ENCODE assay signal across 20 cellular contexts in genomic region chr1:233066087-233066486, GRCh38.
DNase-seq lines count a peak whose midpoint lies in the region; ATAC-seq and TF ChIP-seq lines count a peak whose summit lies in the region.
"Had no signal": no experiment of that assay in that cellular context is flagged by ENCODE, and none has a peak within 500 bp of the region (broad histone marks: within the 10 kb centered on the region; RNA-seq: fewer than 3 reads in every experiment).

No MANE protein-coding gene starts in this region.

- H3K36me3 ChIP-seq in Karpas-422 (ENCODE audit: insufficient read depth, low read length): peaks cover 6% of the 10 kb centered on the region; the same call in 1 of the 2 replicates
- peaks cover 8 to 42% of the 10 kb centered on the region in 2 experiments for H3K36me3 ChIP-seq in mesenchymal stem cell (ENCODE audit: control insufficient read depth in 1 of 2, insufficient read depth in 2 of 2, low read depth in 1 of 2, low read length in 2 of 2)
- no peaks in the 10 kb centered on the region for H3K36me3 ChIP-seq in adrenal gland (replicated peaks in 1 of 2)
- H3K36me3 ChIP-seq: BE2C, HAP-1 had no signal

- peak overlapping the region in 1 of 2 experiments; percentile 28 for H3K18ac ChIP-seq in mesenchymal stem cell (ENCODE audit: low read depth in 1 of 2, low read length in 2 of 2)

- peak overlapping the region; percentile 79 for H4K8ac ChIP-seq in mesenchymal stem cell (ENCODE audit: low read length)

- H3K9me3 ChIP-seq in Karpas-422 (ENCODE audit: low read length): no peaks in the 10 kb centered on the region
- H3K9me3 ChIP-seq in mesenchymal stem cell (ENCODE audit: control insufficient read depth, low read length): peaks cover 36% of the 10 kb centered on the region
- no peaks in the 10 kb centered on the region for H3K9me3 ChIP-seq in adrenal gland (replicated peaks in 1 of 3)
- H3K9me3 ChIP-seq: BE2C had no signal

- H2BK15ac ChIP-seq in mesenchymal stem cell (ENCODE audit: low read depth, poor library complexity, severe bottlenecking): no peak overlapping the region

- DNase-seq in Caki2 (ENCODE audit: low read depth) (peak; percentile 55), Karpas-422 (peak; percentile 46), glomerular visceral epithelial cell (ENCODE audit: extremely low spot score) (peak; percentile 41), mesenchymal stem cell (no peak), adrenal gland (no peak), dorsolateral prefrontal cortex (no peak)
- DNase-seq: AML-193; BE2C; Calu3; CD4-positive, alpha-beta T cell; CD8-positive, alpha-beta memory T cell; DMS53; DMS79 treated with DMSO at 0.1 percent for 48 hours; GF-D8; GOT3 had no signal

- 100% methylated on average over 2 of the region's 2 CpGs for WGBS in mesenchymal stem cell
- 92 to 100% (median 99%) methylated on average over 2 of the region's 2 CpGs for WGBS in adrenal gland, 4 donors

- no peaks in the 10 kb centered on the region for H4K20me1 ChIP-seq in Karpas-422 (ENCODE audit: insufficient read depth, low read depth, low read length)
- H4K20me1 ChIP-seq: BLaER1 treated with 17β-estradiol and CSF1 and Interleukin-3, amounts not matched to agents 10 nM and 100 nM had no signal

- H2BK12ac ChIP-seq in mesenchymal stem cell (ENCODE audit: low read length in 2 of 2): peak overlapping the region; percentile 64 to 82

- H3K27me3 ChIP-seq in Karpas-422 (ENCODE audit: low read length) (no peaks in the 10 kb centered on the region), mesenchymal stem cell (ENCODE audit: control insufficient read depth in 1 of 2, insufficient read depth in 1 of 2, low read length in 2 of 2) (no peaks in the 10 kb centered on the region), adrenal gland (no peaks in the 10 kb centered on the region), dorsolateral prefrontal cortex (no peaks in the 10 kb centered on the region)
- H3K27me3 ChIP-seq: BE2C; BLaER1 treated with 17β-estradiol and CSF1 and Interleukin-3, amounts not matched to agents 10 nM and 100 nM had no signal

- H3K9me2 ChIP-seq in Karpas-422 (replicated peaks; ENCODE audit: insufficient read depth, low read length): no peaks in the 10 kb centered on the region

- no peak for TF ChIP-seq POLR2A in adrenal gland (IDR thresholded peaks at IDR 0.05)

- H2AFZ ChIP-seq in Karpas-422 (ENCODE audit: low read length): no peak overlapping the region
- H2AFZ ChIP-seq in mesenchymal stem cell (ENCODE audit: low read depth, low read length): no peak overlapping the region

- H3K23ac ChIP-seq in mesenchymal stem cell (ENCODE audit: low read length in 2 of 2): peak overlapping the region in 1 of 2 experiments; percentile 29

- H4K91ac ChIP-seq in mesenchymal stem cell (ENCODE audit: low read length): peak overlapping the region; percentile 86

- intact Hi-C loops in adrenal gland (cut with DNase I): no loop called here
- intact Hi-C loops in dorsolateral prefrontal cortex (cut with DNase I): no loop called here

- H3K4me3 ChIP-seq in Karpas-422 (ENCODE audit: low read length) (no peak overlapping the region), mesenchymal stem cell (ENCODE audit: insufficient read depth in 1 of 2, low read depth in 1 of 2, low read length in 2 of 2) (no peak overlapping the region), adrenal gland (no peak overlapping the region), dorsolateral prefrontal cortex (no peak overlapping the region)
- H3K4me3 ChIP-seq: HAP-1 had no signal

- peak overlapping the region; percentile 62 for H2AK5ac ChIP-seq in mesenchymal stem cell (ENCODE audit: low read length, severe bottlenecking)

- H3K4me1 ChIP-seq in Karpas-422 (ENCODE audit: low read length) (peaks cover 3% of the 10 kb centered on the region; the same call in 1 of the 2 replicates), mesenchymal stem cell (ENCODE audit: control insufficient read depth, insufficient read depth, low read depth, low read length) (peaks cover 11% of the 10 kb centered on the region), adrenal gland (replicated peaks in 1 of 2) (no peaks in the 10 kb centered on the region)
- H3K4me1 ChIP-seq: BE2C, HAP-1 had no signal

- TF ChIP-seq CTCF in adrenal gland (IDR thresholded peaks at IDR 0.05) (no peak), dorsolateral prefrontal cortex (IDR thresholded peaks at IDR 0.05 in 54 of 56, conservative IDR thresholded peaks at IDR 0.05 in 2 of 56; ENCODE audit: low read depth in 1 of 56, partially characterized antibody in 56 of 56) (no peak)

- no peak for ATAC-seq in HG02763 (IDR thresholded peaks at IDR 0.05; ENCODE audit: unreplicated experiment)
- ATAC-seq in HG03095 (IDR thresholded peaks at IDR 0.05; ENCODE audit: unreplicated experiment): no peak

- peaks cover 7% of the 10 kb centered on the region for H3K79me1 ChIP-seq in mesenchymal stem cell (replicated peaks; ENCODE audit: low read length, poor library complexity, severe bottlenecking)

- no peaks in the 10 kb centered on the region for H3K79me2 ChIP-seq in Karpas-422 (ENCODE audit: low read length)

- H3K4me2 ChIP-seq in Karpas-422 (ENCODE audit: low read depth, low read length, poor library complexity, severe bottlenecking) (no peak overlapping the region), mesenchymal stem cell (ENCODE audit: low read length, poor library complexity, severe bottlenecking) (no peak overlapping the region)
- H3K4me2 ChIP-seq: BLaER1 treated with 17β-estradiol and CSF1 and Interleukin-3, amounts not matched to agents 10 nM and 100 nM had no signal

- H2BK5ac ChIP-seq in mesenchymal stem cell (ENCODE audit: low read depth, low read length, poor library complexity, severe bottlenecking): no peak overlapping the region

- in situ Hi-C loops in Caki2 (cut with HindIII; ENCODE audit: low pct_unique_long_range_greater_than_20kb, low sequenced_read_pairs): no loop called here

- H3K14ac ChIP-seq in mesenchymal stem cell (ENCODE audit: low read length in 2 of 2): peak overlapping the region in 1 of 2 experiments; percentile 94

- H3K4ac ChIP-seq in mesenchymal stem cell (ENCODE audit: low read depth in 1 of 2, low read length in 2 of 2): peak overlapping the region in 1 of 2 experiments; percentile 52

- no peak overlapping the region for H3K27ac ChIP-seq in Karpas-422 (ENCODE audit: low read length)
- H3K27ac ChIP-seq in mesenchymal stem cell (ENCODE audit: low read length, poor library complexity, severe bottlenecking): peak overlapping the region; percentile 24
- no peak overlapping the region for H3K27ac ChIP-seq in adrenal gland
- H3K27ac ChIP-seq in dorsolateral prefrontal cortex: no peak overlapping the region
- H3K27ac ChIP-seq: 22Rv1; BLaER1 treated with 17β-estradiol and CSF1 and Interleukin-3, amounts not matched to agents 10 nM and 100 nM had no signal

- H3K9ac ChIP-seq in Karpas-422 (ENCODE audit: low read length) (no peak overlapping the region), mesenchymal stem cell (ENCODE audit: low read length) (no peak overlapping the region)
- H3K9ac ChIP-seq: BLaER1 treated with 17β-estradiol and CSF1 and Interleukin-3, amounts not matched to agents 10 nM and 100 nM had no signal

- no peak overlapping the region for H2BK120ac ChIP-seq in mesenchymal stem cell (ENCODE audit: low read depth, low read length)

Comparison
In these comparisons a context has a peak if more than half of its experiments do, and no peak if none do; other contexts are left out.
1. DNase-seq: peak in Caki2 (single experiment), Karpas-422 (single experiment) and glomerular visceral epithelial cell (single experiment); none in mesenchymal stem cell (single experiment), adrenal gland (0 of 7) and dorsolateral prefrontal cortex (0 of 10).